In the genomic region with DNA sequence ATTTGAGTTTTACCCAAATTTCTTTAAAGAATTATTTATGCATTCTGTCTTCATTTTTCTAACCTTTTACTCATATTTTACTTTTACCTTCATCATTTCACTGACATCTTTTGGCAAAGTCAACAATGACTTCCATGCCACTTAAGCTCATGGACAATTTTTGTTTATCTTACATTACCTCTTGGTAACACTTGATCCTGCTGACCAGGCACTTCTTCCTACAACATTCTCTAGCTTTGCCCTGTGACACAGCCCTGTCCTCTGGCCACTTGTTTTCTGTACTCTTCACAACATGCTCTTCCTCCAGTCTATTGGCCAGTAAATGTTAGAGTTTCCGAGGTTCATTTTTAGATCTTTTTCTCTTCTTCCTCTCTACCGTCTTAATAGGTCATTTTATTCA, we compare ENCODE assay signal across 36 cellular contexts.
"Had no signal": no experiment of that assay in that cellular context is flagged by ENCODE, and none has a peak within 500 bp of the region (broad histone marks: within the 10 kb centered on the region; RNA-seq: fewer than 3 reads in every experiment).

No MANE protein-coding gene starts in this region.

- H3K27me3 ChIP-seq: MG63 had no signal

- H3K9me3 ChIP-seq: MG63 had no signal

- DNase-seq: Karpas-422, Kasumi-1, MG63, MM.1S, MV-4-11, NCI-H1048, NCI-H1092, NCI-H1092 treated with DMSO at 0.1 percent for 48 hours, NCI-H1105, NCI-H1105 treated with DMSO at 0.1 percent for 48 hours, NCI-H1417, NCI-H1417 treated with DMSO at 0.1 percent for 48 hours, NCI-H1436, NCI-H1436 treated with DMSO at 0.1 percent for 48 hours, NCI-H146, NCI-H1694, NCI-H1694 treated with DMSO at 0.1 percent for 48 hours, NCI-H187, NCI-H187 treated with DMSO at 0.1 percent for 48 hours, NCI-H1930, NCI-H2029, NCI-H2029 treated with DMSO at 0.1 percent for 48 hours, NCI-H2081, NCI-H2081 treated with DMSO at 0.1 percent for 48 hours, NCI-H2107, NCI-H2171, NCI-H2171 treated with DMSO at 0.1 percent for 48 hours, NCI-H2227 treated with DMSO at 0.1 percent for 48 hours, NCI-H226, NCI-H345, NCI-H446, NCI-H446 treated with DMSO at 0.1 percent for 48 hours, NCI-H510A, NCI-H510A treated with DMSO at 0.1 percent for 48 hours, NCI-H524, NCI-H524 treated with DMSO at 0.1 percent for 48 hours had no signal

- H3K4me3 ChIP-seq: MG63 had no signal

- H3K36me3 ChIP-seq: MG63 had no signal
